ENCODE assay signal across 18 cellular contexts in the genomic region with DNA sequence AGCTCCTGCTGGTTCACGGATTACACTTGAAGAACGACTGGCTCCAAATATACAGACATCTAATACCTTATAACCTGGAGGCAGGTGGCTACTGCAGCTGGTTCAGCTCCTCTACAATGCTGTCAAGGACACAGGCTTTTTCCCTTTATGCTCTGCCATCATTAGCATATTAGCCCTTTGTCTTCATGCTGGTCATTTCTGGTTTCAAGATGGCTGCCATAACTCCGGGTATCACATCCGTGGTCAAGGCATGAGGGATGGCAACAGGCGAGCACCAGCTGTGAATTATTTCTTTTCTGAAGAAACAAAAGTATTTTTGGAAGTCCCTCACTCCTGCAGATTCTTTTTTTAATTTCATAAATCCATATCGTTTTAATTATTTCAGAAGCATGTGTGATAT.
"Had no signal": no experiment of that assay in that cellular context is flagged by ENCODE, and none has a peak within 500 bp of the region (broad histone marks: within the 10 kb centered on the region; RNA-seq: fewer than 3 reads in every experiment).

No MANE protein-coding gene starts in this region.

- H3K27me3 ChIP-seq: cardiac muscle cell, gastroesophageal sphincter, pancreas, vagina had no signal

- ATAC-seq: activated CD8-positive, alpha-beta T cell treated with anti-CD3 and anti-CD28 coated beads, Interleukin-2, amount 10 ng/mL, durations not matched to agents 7 days and 5 days; activated naive CD4-positive, alpha-beta T cell treated with anti-CD3 and anti-CD28 coated beads, Interleukin-2, amount 50 U/mL, for 72 hours; activated T-cell treated with anti-CD3 and anti-CD28 coated beads, Interleukin-2, amount 50 U/mL, for 72 hours; gastroesophageal sphincter had no signal

- H3K27ac ChIP-seq: cardiac muscle cell, gastroesophageal sphincter, pancreas, thoracic aorta, vagina had no signal

- DNase-seq: activated CD4-positive, alpha-beta T cell treated with anti-CD3 and anti-CD28 coated beads, Interleukin-2, amount 10 ng/mL, durations not matched to agents 24 days and 14 days; activated CD4-positive, CD25-positive, alpha-beta regulatory T cell; activated CD8-positive, alpha-beta memory T cell treated with anti-CD3 and anti-CD28 coated beads, Interleukin-2, amount 50 U/mL, for 4 hours; activated CD8-positive, alpha-beta T cell treated with anti-CD3 and anti-CD28 coated beads, Interleukin-2, amount 10 ng/mL, durations not matched to agents 7 days and 5 days; activated gamma-delta T cell; activated T-cell treated with anti-CD3 and anti-CD28 coated beads, Interleukin-2, amount 50 U/mL, for 72 hours; erythroblast; midbrain; naive B cell; pancreas; stimulated activated CD4-positive, alpha-beta T cell treated with anti-CD3 and anti-CD28 coated beads, Interleukin-12 subunit alpha, Interleukin-12 subunit beta, amount 100 ng/mL, for 4 hours; stimulated activated CD4-positive, alpha-beta T cell treated with anti-CD3 and anti-CD28 coated beads, Interleukin-2, amount 100 ng/mL, for 24 hours had no signal

- H3K4me3 ChIP-seq: cardiac muscle cell, gastroesophageal sphincter, lung, pancreas, thoracic aorta, vagina had no signal

- H3K36me3 ChIP-seq: cardiac muscle cell, gastroesophageal sphincter, pancreas, thoracic aorta, vagina had no signal

- H3K4me1 ChIP-seq: gastroesophageal sphincter, pancreas, vagina had no signal

- H3K9me3 ChIP-seq: gastroesophageal sphincter, pancreas, thoracic aorta, vagina had no signal
